Comparison of ENCODE assay signal across 9 cellular contexts in genomic region chr18:79422022-79422782, GRCh38. TPM values are rescaled to one million over a fixed set of nuclear protein-coding genes. Genes with fewer than 3 reads are reported as not detected.
A peak's percentile ranks its signal among the peaks of the same experiment; 100 is the strongest.
DNase-seq lines count a peak whose midpoint lies in the region; ATAC-seq lines count a peak whose summit lies in the region.
"Had no signal": no experiment of that assay in that cellular context is flagged by ENCODE, and none has a peak within 500 bp of the region (broad histone marks: within the 10 kb centered on the region; RNA-seq: fewer than 3 reads in every experiment).

No MANE protein-coding gene starts in this region.

- peak; percentile 83 for ATAC-seq in GM18498 (IDR thresholded peaks at IDR 0.05; ENCODE audit: unreplicated experiment)
- peak; percentile 73 for ATAC-seq in GM21515 (IDR thresholded peaks at IDR 0.05; ENCODE audit: unreplicated experiment)
- ATAC-seq in naive thymus-derived CD4-positive, alpha-beta T cell = peak; percentile 47

- H3K36me3 Mint-ChIP-seq in naive thymus-derived CD4-positive, alpha-beta T cell = peaks cover 11 to 27% (median 14%) of the 10 kb centered on the region in 5 donors

- H3K4me1 ChIP-seq in naive thymus-derived CD4-positive, alpha-beta T cell (ENCODE audit: control insufficient read depth in 2 of 2, insufficient read depth in 2 of 2, low read length in 2 of 2) = peaks cover 0 to 4% of the 10 kb centered on the region in 2 donors

- H3K27me3 ChIP-seq in naive thymus-derived CD4-positive, alpha-beta T cell (ENCODE audit: control insufficient read depth in 2 of 2, insufficient read depth in 2 of 2, low read length in 2 of 2) = no peaks in the 10 kb centered on the region

- POLR2A ChIA-PET in naive thymus-derived CD4-positive, alpha-beta T cell (lab: Charles Lee) = no interaction called here

- H3K9me3 Mint-ChIP-seq in naive thymus-derived CD4-positive, alpha-beta T cell = peaks cover 0 to 5% (median 0%) of the 10 kb centered on the region in 11 donors

- H3K27me3 Mint-ChIP-seq in naive thymus-derived CD4-positive, alpha-beta T cell = no peaks in the 10 kb centered on the region

- H3K36me3 ChIP-seq in naive thymus-derived CD4-positive, alpha-beta T cell (ENCODE audit: control insufficient read depth in 2 of 3, insufficient read depth in 3 of 3, low read length in 3 of 3) = peaks cover 0 to 75% (median 11%) of the 10 kb centered on the region in 3 experiments

- no peak overlapping the region for H3K27ac ChIP-seq in naive thymus-derived CD4-positive, alpha-beta T cell (ENCODE audit: low read depth, low read length)

- intact Hi-C loops in naive thymus-derived CD4-positive, alpha-beta T cell (cut with micrococcal nuclease) = no loop called here

- CTCF ChIA-PET in naive thymus-derived CD4-positive, alpha-beta T cell (lab: Charles Lee) = no interaction called here

- no peaks in the 10 kb centered on the region for H3K9me3 ChIP-seq in naive thymus-derived CD4-positive, alpha-beta T cell (ENCODE audit: control insufficient read depth in 2 of 3, low read length in 3 of 3)

- H3K4me3 ChIP-seq in naive thymus-derived CD4-positive, alpha-beta T cell (ENCODE audit: low read length) = no peak overlapping the region

- DNase-seq in HT1080 (ENCODE audit: low read depth) = peak; percentile 65
- DNase-seq in naive thymus-derived CD4-positive, alpha-beta T cell = no peak
- DNase-seq in NK-92 treated with Interleukin-12 subunit alpha and Interleukin-12 subunit beta, amount 100 ng/mL, for 24 hours (lab: John Stamatoyannopoulos, UW) = no peak
- no peak for DNase-seq in NCI-H187 (lab: John Stamatoyannopoulos, UW)
- no peak for DNase-seq in NK-92 (lab: John Stamatoyannopoulos, UW; ENCODE audit: unreplicated experiment)
- no peak for DNase-seq in inferior parietal cortex (ENCODE audit: extremely low spot score)
- DNase-seq: NCI-H1417 treated with DMSO at 0.1 percent for 48 hours had no signal

- no peak overlapping the region for H3K4me3 Mint-ChIP-seq in naive thymus-derived CD4-positive, alpha-beta T cell

- peaks cover 12 to 48% (median 35%) of the 10 kb centered on the region in 7 donors for H3K4me1 Mint-ChIP-seq in naive thymus-derived CD4-positive, alpha-beta T cell

- H3K27ac Mint-ChIP-seq in naive thymus-derived CD4-positive, alpha-beta T cell = peak overlapping the region in 7 of 9 donors; percentile 17 to 89 (median 54)

RNA-seq across cellular contexts. Expression of gene NFATC1, which starts 26.5 kb away (rescaled TPM):
- 0.10 TPM in 1 of 2 replicates, not detected in the other for total RNA-seq in HT1080 (2014; rRNA removed; shearing (Covaris generic))
- 0.46 and 0.64 TPM in 2 replicates for polyA plus RNA-seq in HT1080 (2015; cell fraction: cytosol; rRNA removed)
- polyA plus RNA-seq in HT1080 (2015; cell fraction: nucleus; rRNA removed) = 0.19 and 0.73 TPM in 2 replicates
- 10 to 100 TPM; 44.3 to 87.2 (median 53.8) TPM for total RNA-seq in naive thymus-derived CD4-positive, alpha-beta T cell
- 10 to 100 TPM; 27.1 to 49.9 TPM for polyA plus RNA-seq in naive thymus-derived CD4-positive, alpha-beta T cell

Comparison
In these comparisons a context has a peak if more than half of its experiments do, and no peak if none do; other contexts are left out.
1. RNA of gene NFATC1, which starts 26.5 kb away (total RNA-seq): 44.3 to 87.2 TPM in naive thymus-derived CD4-positive, alpha-beta T cell; 0.10 TPM in HT1080; every median in the first group is over 10 times any median in the second.
2. Peak in every context shown above with its lines, with median percentiles within 50 percentile points of each other: ATAC-seq.